In genomic region chr7:64706625-64707292, GRCh38 we compare ENCODE assay signal across 18 cellular contexts.
"Had no signal": no experiment of that assay in that cellular context is flagged by ENCODE, and none has a peak within 500 bp of the region (broad histone marks: within the 10 kb centered on the region; RNA-seq: fewer than 3 reads in every experiment).

No MANE protein-coding gene starts in this region.

- H3K27me3 ChIP-seq: colonic mucosa, gastroesophageal sphincter, pancreas, stomach, vagina had no signal

- DNase-seq: activated gamma-delta T cell treated with Interleukin-2 at 50 U/mL for 16 hours; activated T-cell treated with anti-CD3 and anti-CD28 coated beads, Interleukin-2, amount 50 U/mL, for 1 hour; colonic mucosa; head of caudate nucleus; islet precursor cell; left cardiac atrium; nephron progenitor cell; pancreas; right cardiac atrium; stimulated activated CD4-positive, alpha-beta T cell treated with anti-CD3 and anti-CD28 coated beads, Interleukin-1b, Interleukin-23, amount 100 ng/mL, for 48 hours; stomach; T-helper 9 cell had no signal

- H3K4me3 Mint-ChIP-seq: activated naive CD8-positive, alpha-beta T cell; nephron progenitor cell; stimulated activated effector memory CD8-positive, alpha-beta T cell treated with anti-CD3 and anti-CD28 coated beads, Interleukin-12 subunit alpha, Interleukin-12 subunit beta, amount 100 ng/mL, for 72 hours; type B pancreatic cell; WTC11 had no signal

- H3K4me1 Mint-ChIP-seq: nephron progenitor cell; stimulated activated effector memory CD8-positive, alpha-beta T cell treated with anti-CD3 and anti-CD28 coated beads, Interleukin-12 subunit alpha, Interleukin-12 subunit beta, amount 100 ng/mL, for 72 hours; WTC11 had no signal

- H3K4me3 ChIP-seq: colonic mucosa, gastroesophageal sphincter, pancreas, stomach, vagina had no signal

- H3K27ac ChIP-seq: colonic mucosa, gastroesophageal sphincter, pancreas, stomach, vagina had no signal

- H3K27ac Mint-ChIP-seq: activated naive CD8-positive, alpha-beta T cell; nephron progenitor cell; type B pancreatic cell; WTC11 had no signal

- H3K4me1 ChIP-seq: colonic mucosa, gastroesophageal sphincter, pancreas, stomach, vagina had no signal

- H3K27me3 Mint-ChIP-seq: activated naive CD8-positive, alpha-beta T cell; type B pancreatic cell had no signal

- H3K36me3 ChIP-seq: colonic mucosa had no signal

- ATAC-seq: gastroesophageal sphincter; left cardiac atrium; pancreas; right cardiac atrium; stimulated activated effector memory CD8-positive, alpha-beta T cell treated with anti-CD3 and anti-CD28 coated beads, Interleukin-12 subunit alpha, Interleukin-12 subunit beta, amount 100 ng/mL, for 72 hours; WTC11 had no signal

- H3K9me3 ChIP-seq: colonic mucosa had no signal
